In genomic region chr1:45260244-45260643, GRCh38 we compare ENCODE assay signal across 20 cellular contexts. TPM values are rescaled to one million over a fixed set of nuclear protein-coding genes. Genes with fewer than 3 reads are reported as not detected.
DNase-seq lines count a peak whose midpoint lies in the region; ATAC-seq, FAIRE-seq and TF ChIP-seq lines count a peak whose summit lies in the region.
"Had no signal": no experiment of that assay in that cellular context is flagged by ENCODE, and none has a peak within 500 bp of the region (broad histone marks: within the 10 kb centered on the region; RNA-seq: fewer than 3 reads in every experiment).

No MANE protein-coding gene starts in this region.

- no TSS peak for BruUV-seq in HepG2 (replicated peaks; lab: Mats Ljungman, UMichigan)

- intact Hi-C loops in HepG2 (cut with micrococcal nuclease; ENCODE audit: unreplicated experiment), result no loop called here
- intact Hi-C loops in activated CD8-positive, alpha-beta T cell treated with anti-CD3 and anti-CD28 coated beads for 36 hours (cut with micrococcal nuclease), result no loop called here

- no peaks in the 10 kb centered on the region for H4K20me1 ChIP-seq in HepG2 (ENCODE audit: insufficient read depth, low read length)
- H4K20me1 ChIP-seq: BLaER1 treated with 17β-estradiol and CSF1 and Interleukin-3, amounts not matched to agents 10 nM and 100 nM had no signal

- H3K27ac Mint-ChIP-seq in glutamatergic neuron (ENCODE audit: unreplicated experiment), result no peak overlapping the region
- no peak overlapping the region for H3K27ac Mint-ChIP-seq in activated CD8-positive, alpha-beta T cell treated with anti-CD3 and anti-CD28 coated beads for 36 hours
- H3K27ac Mint-ChIP-seq: B cell; CD8-positive, alpha-beta T cell; H9 had no signal

- no peaks in the 10 kb centered on the region for H3K36me3 ChIP-seq in HepG2 (replicated peaks in 1 of 2; ENCODE audit: control insufficient read depth in 1 of 2, insufficient read depth in 2 of 2, low read length in 2 of 2)

- TF ChIP-seq CTCF in HepG2 (CRISPR knock-in tag; IDR thresholded peaks at IDR 0.05) (no peak), glutamatergic neuron (IDR thresholded peaks at IDR 0.05; ENCODE audit: partially characterized antibody, unreplicated experiment) (no peak)
- no peak for TF ChIP-seq CTCF in activated CD8-positive, alpha-beta T cell treated with anti-CD3 and anti-CD28 coated beads for 36 hours (IDR thresholded peaks at IDR 0.05)

- no peak overlapping the region for H3K4me3 Mint-ChIP-seq in glutamatergic neuron (ENCODE audit: unreplicated experiment)
- H3K4me3 Mint-ChIP-seq in activated CD8-positive, alpha-beta T cell treated with anti-CD3 and anti-CD28 coated beads for 36 hours, result no peak overlapping the region
- H3K4me3 Mint-ChIP-seq: B cell; CD8-positive, alpha-beta T cell; H9 had no signal

- H3K4me1 ChIP-seq in HepG2 (ENCODE audit: insufficient read depth, low read length), result peaks cover 32% of the 10 kb centered on the region
- H3K4me1 ChIP-seq: BLaER1 treated with 17β-estradiol and CSF1 and Interleukin-3, amounts not matched to agents 10 nM and 100 nM had no signal

- H3K9me3 ChIP-seq in HepG2 (ENCODE audit: low read length), result peaks cover 25% of the 10 kb centered on the region

- CTCF ChIA-PET in HepG2 (lab: Yijun Ruan, JAX; ENCODE audit: low intra/inter-chr PET ratio, low total read pairs), result no interaction called here
- CTCF ChIA-PET in activated CD8-positive, alpha-beta T cell treated with anti-CD3 and anti-CD28 coated beads for 36 hours (lab: Charles Lee), result no interaction called here

- no peak for FAIRE-seq in HepG2 (lab: Jason Lieb, UNC)
- FAIRE-seq: G401.6, GM12891, GM19239, H1 had no signal

- DNase-seq in M059J (ENCODE audit: low read depth), result peak; percentile 36
- peak; percentile 94 to 95 for DNase-seq in dermis microvascular lymphatic vessel endothelial cell (ENCODE audit: low read depth in 2 of 2)
- peak; percentile 82 for DNase-seq in HepG2 (ENCODE audit: low spot score)
- DNase-seq in putamen (ENCODE audit: low spot score), result peak; percentile 8
- no peak for DNase-seq in glutamatergic neuron
- no peak for DNase-seq in activated CD8-positive, alpha-beta T cell treated with anti-CD3 and anti-CD28 coated beads for 36 hours
- DNase-seq in NCI-H2029 treated with DMSO at 0.1 percent for 48 hours (lab: John Stamatoyannopoulos, UW), result no peak
- DNase-seq in activated CD4-positive, alpha-beta T cell treated with anti-CD3 and anti-CD28 coated beads for 1 hour, result no peak
- DNase-seq: CD8-positive, alpha-beta T cell; COR-L47; DMS 273 treated with DMSO at 0.1 percent for 48 hours; DMS53; DND-41; H9 had no signal

- H3K9ac ChIP-seq in HepG2 (ENCODE audit: insufficient read depth, low read depth, low read length), result no peak overlapping the region
- H3K9ac ChIP-seq: BLaER1 treated with 17β-estradiol and CSF1 and Interleukin-3, amounts not matched to agents 10 nM and 100 nM had no signal

- H3K4me3 ChIP-seq in HepG2 (replicated peaks in 1 of 3; ENCODE audit: insufficient read depth in 1 of 3, low read depth in 2 of 3, low read length in 3 of 3), result no peak overlapping the region
- H3K4me3 ChIP-seq: BLaER1 treated with 17β-estradiol and CSF1 and Interleukin-3, amounts not matched to agents 10 nM and 100 nM had no signal

- peak in 1 of 2 experiments; percentile 70; a peak in 1 of 4 replicates for TF ChIP-seq EP300 in HepG2 (IDR thresholded peaks at IDR 0.05; ENCODE audit: low read depth in 2 of 2, low read length in 2 of 2)
- no peak for TF ChIP-seq EP300 in HepG2 (CRISPR knock-in tag; IDR thresholded peaks at IDR 0.05; ENCODE audit: borderline replicate concordance)

- H3K27me3 Mint-ChIP-seq in glutamatergic neuron (ENCODE audit: unreplicated experiment), result no peaks in the 10 kb centered on the region
- H3K27me3 Mint-ChIP-seq in activated CD8-positive, alpha-beta T cell treated with anti-CD3 and anti-CD28 coated beads for 36 hours, result no peaks in the 10 kb centered on the region

- no peak for TF ChIP-seq RAD21 in HepG2 (CRISPR knock-in tag; IDR thresholded peaks at IDR 0.05)

- H3K36me3 Mint-ChIP-seq in glutamatergic neuron (ENCODE audit: unreplicated experiment), result peaks cover 35% of the 10 kb centered on the region
- H3K36me3 Mint-ChIP-seq in activated CD8-positive, alpha-beta T cell treated with anti-CD3 and anti-CD28 coated beads for 36 hours (ENCODE audit: low read depth), result peaks cover 20% of the 10 kb centered on the region

- no peak for TF ChIP-seq POLR2A in HepG2 (IDR thresholded peaks at IDR 0.05; ENCODE audit: insufficient read depth in 1 of 2, low read depth in 2 of 2, low read length in 2 of 2)

- H3K27me3 ChIP-seq in HepG2 (ENCODE audit: control insufficient read depth in 1 of 2, insufficient read depth in 2 of 2, low read length in 2 of 2), result no peaks in the 10 kb centered on the region; a peak in 1 of 5 replicates
- H3K27me3 ChIP-seq: BLaER1 treated with 17β-estradiol and CSF1 and Interleukin-3, amounts not matched to agents 10 nM and 100 nM had no signal

- no peaks in the 10 kb centered on the region for H3K79me2 ChIP-seq in HepG2 (ENCODE audit: insufficient read depth, low read length)

- no peaks in the 10 kb centered on the region for H3K4me1 Mint-ChIP-seq in glutamatergic neuron (ENCODE audit: low read depth, unreplicated experiment)
- no peaks in the 10 kb centered on the region for H3K4me1 Mint-ChIP-seq in activated CD8-positive, alpha-beta T cell treated with anti-CD3 and anti-CD28 coated beads for 36 hours (ENCODE audit: low read depth)
- H3K4me1 Mint-ChIP-seq: B cell, H9 had no signal

- peak; percentile 72 for ATAC-seq in HepG2
- no peak for ATAC-seq in activated CD8-positive, alpha-beta T cell treated with anti-CD3 and anti-CD28 coated beads for 36 hours
- ATAC-seq: CD8-positive, alpha-beta T cell had no signal

- peaks cover 11% of the 10 kb centered on the region for H3K9me3 Mint-ChIP-seq in glutamatergic neuron (ENCODE audit: unreplicated experiment)
- H3K9me3 Mint-ChIP-seq in activated CD8-positive, alpha-beta T cell treated with anti-CD3 and anti-CD28 coated beads for 36 hours, result peaks cover 22% of the 10 kb centered on the region

- 26% methylated on average over 2 of the region's 2 CpGs for WGBS in HepG2 (ENCODE audit: low lambda C conversion rate)

- POLR2A ChIA-PET in HepG2 (lab: Yijun Ruan, JAX), result interaction anchor here (1.1 kb wide), 1 partner anchor 80 kb away, joined by 3 read pairs; the partner anchor contains the start of genes MUTYH and TOE1
- POLR2A ChIA-PET in activated CD8-positive, alpha-beta T cell treated with anti-CD3 and anti-CD28 coated beads for 36 hours (lab: Charles Lee), result no interaction called here

- H3K27ac ChIP-seq in HepG2 (ENCODE audit: extremely low read length, insufficient read depth, low read length), result peak overlapping the region; percentile 1
- H3K27ac ChIP-seq: BLaER1 treated with 17β-estradiol and CSF1 and Interleukin-3, amounts not matched to agents 10 nM and 100 nM had no signal

- H2AFZ ChIP-seq in HepG2 (ENCODE audit: low read length), result no peak overlapping the region

- in situ Hi-C loops in HepG2 (cut with HindIII; ENCODE audit: extremely low pct_ligation_motif_present, low pct_unique_long_range_greater_than_20kb), result no loop called here

- no peak overlapping the region for H3K4me2 ChIP-seq in HepG2 (ENCODE audit: low read depth, low read length)
- H3K4me2 ChIP-seq: BLaER1 treated with 17β-estradiol and CSF1 and Interleukin-3, amounts not matched to agents 10 nM and 100 nM had no signal

TF ChIP-seq in HepG2, 621 proteins besides CTCF, POLR2A, EP300 and RAD21 (continues in another document):
- no peak for TF ChIP-seq NPAS2 (CRISPR knock-in tag; IDR thresholded peaks at IDR 0.05; ENCODE audit: borderline replicate concordance)
- TF ChIP-seq ETV5 (CRISPR knock-in tag; IDR thresholded peaks at IDR 0.05; ENCODE audit: borderline replicate concordance), result no peak; the same call in 1 of the 2 replicates
- TF ChIP-seq ELF3 (CRISPR knock-in tag; IDR thresholded peaks at IDR 0.05), result peak; percentile 15; the same call in 1 of the 2 replicates
- no peak for TF ChIP-seq CEBPB (IDR thresholded peaks at IDR 0.05; ENCODE audit: borderline replicate concordance, low read depth, low read length)
- TF ChIP-seq HMG20A (CRISPR knock-in tag; IDR thresholded peaks at IDR 0.05; ENCODE audit: borderline replicate concordance), result peak; percentile 68; the same call in 1 of the 2 replicates

RNA-seq across cellular contexts. Expression of gene ZSWIM5, which starts 53.8 kb away (rescaled TPM):
- total RNA-seq in M059J (2014; rRNA removed; shearing (Covaris generic)), result 0.02 and 0.49 TPM in 2 replicates
- 3.7 and 14.7 TPM in 2 replicates for total RNA-seq in dermis microvascular lymphatic vessel endothelial cell
- total RNA-seq in HepG2 (2016; rRNA removed; fragmentation: Illumina TruSeq; extraction: Trizol), result 11.0 and 13.5 TPM in 2 replicates
- 3.1 and 3.4 TPM in 2 replicates for total RNA-seq in HepG2 (2016; cell fraction: cytosol; rRNA removed; fragmentation: Illumina TruSeq; extraction: Trizol; ENCODE audit: low read depth)
- total RNA-seq in HepG2 (2016; cell fraction: insoluble cytoplasmic fraction; rRNA removed; fragmentation: Illumina TruSeq; extraction: Trizol), result 11.1 and 12.4 TPM in 2 replicates
- total RNA-seq in HepG2 (2016; cell fraction: membrane; rRNA removed; fragmentation: Illumina TruSeq; extraction: Trizol), result 4.6 and 5.3 TPM in 2 replicates
- total RNA-seq in HepG2 (2016; cell fraction: nucleus; rRNA removed; fragmentation: Illumina TruSeq; extraction: Trizol), result 11.7 and 12.3 TPM in 2 replicates
- polyA plus RNA-seq in HepG2 (2011; rRNA removed), result 20.6 and 22.0 TPM in 2 replicates
- polyA plus RNA-seq in HepG2 (2011; cell fraction: cytosol; rRNA removed), result 12.4 and 16.3 TPM in 2 replicates
- polyA plus RNA-seq in HepG2 (2011; cell fraction: nucleus; rRNA removed), result 36.8 and 39.3 TPM in 2 replicates
- 14.2 and 16.1 TPM in 2 replicates for polyA plus RNA-seq in HepG2 (2012)
- polyA plus RNA-seq in HepG2 (2016; cell fraction: cytosol; fragmentation: Illumina TruSeq; extraction: Trizol; ENCODE audit: low read depth), result 0.44 and 0.45 TPM in 2 replicates
- polyA plus RNA-seq in HepG2 (2016; cell fraction: insoluble cytoplasmic fraction; fragmentation: Illumina TruSeq; extraction: Trizol; ENCODE audit: low read depth), result 10.3 and 10.4 TPM in 2 replicates
- 1.5 and 1.9 TPM in 2 replicates for polyA plus RNA-seq in HepG2 (2016; cell fraction: membrane; fragmentation: Illumina TruSeq; extraction: Trizol; ENCODE audit: low read depth)
- polyA plus RNA-seq in HepG2 (2016; cell fraction: nucleus; fragmentation: Illumina TruSeq; extraction: Trizol; ENCODE audit: insufficient read depth, low read depth), result 15.8 and 16.6 TPM in 2 replicates
- 10.3 and 47.4 TPM in 2 replicates for polyA minus RNA-seq in HepG2 (2011; rRNA and poly(A)+ RNA removed; ENCODE audit: low replicate concordance)
- 10.9 and 13.2 TPM in 2 replicates for polyA minus RNA-seq in HepG2 (2011; cell fraction: cytosol; rRNA and poly(A)+ RNA removed)
- 23.5 and 24.5 TPM in 2 replicates for polyA minus RNA-seq in HepG2 (2011; cell fraction: nucleus; rRNA and poly(A)+ RNA removed)
- 23.6 TPM for total RNA-seq in glutamatergic neuron (ENCODE audit: unreplicated experiment)
- total RNA-seq in activated CD8-positive, alpha-beta T cell treated with anti-CD3 and anti-CD28 coated beads for 36 hours, result under 1 TPM; 0.70 to 0.87 TPM

Comparison
In these comparisons a context has a peak if more than half of its experiments do, and no peak if none do; other contexts are left out.
1. DNase-seq: peak in M059J (single experiment), dermis microvascular lymphatic vessel endothelial cell (2 of 2), HepG2 (single experiment) and putamen (single experiment); none in glutamatergic neuron (single experiment), activated CD8-positive, alpha-beta T cell treated with anti-CD3 and anti-CD28 coated beads for 36 hours (single experiment), NCI-H2029 treated with DMSO at 0.1 percent for 48 hours (single experiment) and activated CD4-positive, alpha-beta T cell treated with anti-CD3 and anti-CD28 coated beads for 1 hour (single experiment).